8 cellular contexts compared by ENCODE assay signal in genomic region chr17:181213-182163, GRCh38. TPM values are rescaled to one million over a fixed set of nuclear protein-coding genes. Genes with fewer than 3 reads are reported as not detected.
DNase-seq lines count a peak whose midpoint lies in the region; ATAC-seq and TF ChIP-seq lines count a peak whose summit lies in the region.

TSS of gene DOC2B (minus strand) at chr17:181650. CDS start at chr17:181479, 171 bp downstream.

- peak; percentile 58 for DNase-seq in DMS53 (lab: John Stamatoyannopoulos, UW)
- no peak for DNase-seq in DMS53 treated with DMSO at 0.1 percent for 48 hours (lab: John Stamatoyannopoulos, UW; ENCODE audit: unreplicated experiment)
- no peak for DNase-seq in activated T-helper 2 cell treated with anti-CD3 and anti-CD28 coated beads, Interferon-gamma antibody, Interleukin-2, Interleukin-4, amounts not matched to agents 10 μg/mL and 5 μg/mL and 100 μg/mL, durations not matched to agents 14 hours and 24 hours and 36 hours (ENCODE audit: low spot score)
- peak; percentile 52 to 80 (median 66) for DNase-seq in heart left ventricle
- DNase-seq in osteocyte (ENCODE audit: extremely low spot score, unreplicated experiment), result no peak
- no peak for DNase-seq in NOMO-1 treated with dmso at 0.1 percent for 144 hours (lab: John Stamatoyannopoulos, UW; ENCODE audit: unreplicated experiment)

- WGBS in heart left ventricle, 4 donors, result 3 to 12% (median 6%) methylated on average over 35 to 128 of the region's 128 CpGs

- ATAC-seq in heart left ventricle (peak; percentile 52 to 83 (median 74)), HG03175 (IDR thresholded peaks at IDR 0.05; ENCODE audit: unreplicated experiment) (no peak), GM19467 (IDR thresholded peaks at IDR 0.05; ENCODE audit: unreplicated experiment) (no peak)

- peak within 1 kb of the TSS; percentile 57 to 92 (median 84) for H3K27ac ChIP-seq in heart left ventricle

- H3K9me3 Mint-ChIP-seq in activated T-helper 2 cell treated with anti-CD3 and anti-CD28 coated beads, Interferon-gamma antibody, Interleukin-2, Interleukin-4, amounts not matched to agents 10 μg/mL and 5 μg/mL and 100 μg/mL, durations not matched to agents 14 hours and 24 hours and 36 hours, result no peaks in the 10 kb centered on the region
- no peaks in the 10 kb centered on the region for H3K9me3 Mint-ChIP-seq in osteocyte (ENCODE audit: unreplicated experiment)

- H3K4me1 Mint-ChIP-seq in activated T-helper 2 cell treated with anti-CD3 and anti-CD28 coated beads, Interferon-gamma antibody, Interleukin-2, Interleukin-4, amounts not matched to agents 10 μg/mL and 5 μg/mL and 100 μg/mL, durations not matched to agents 14 hours and 24 hours and 36 hours (ENCODE audit: low read depth), result peaks cover 16% of the 10 kb centered on the region
- peaks cover 2% of the 10 kb centered on the region for H3K4me1 Mint-ChIP-seq in osteocyte (ENCODE audit: unreplicated experiment)

- H3K27ac Mint-ChIP-seq in activated T-helper 2 cell treated with anti-CD3 and anti-CD28 coated beads, Interferon-gamma antibody, Interleukin-2, Interleukin-4, amounts not matched to agents 10 μg/mL and 5 μg/mL and 100 μg/mL, durations not matched to agents 14 hours and 24 hours and 36 hours, result no peak within 1 kb of the TSS
- H3K27ac Mint-ChIP-seq in osteocyte (ENCODE audit: unreplicated experiment), result no peak within 1 kb of the TSS

- peaks cover 0 to 45% (median 25%) of the 10 kb centered on the region in 9 donors for H3K27me3 ChIP-seq in heart left ventricle

- no peak for TF ChIP-seq POLR2A in heart left ventricle (IDR thresholded peaks at IDR 0.05)

- TF ChIP-seq CTCF in heart left ventricle (IDR thresholded peaks at IDR 0.05) (peak in 1 of 12 donors; percentile 15), osteocyte (IDR thresholded peaks at IDR 0.05) (no peak)

- peaks cover 44% of the 10 kb centered on the region for H3K27me3 Mint-ChIP-seq in activated T-helper 2 cell treated with anti-CD3 and anti-CD28 coated beads, Interferon-gamma antibody, Interleukin-2, Interleukin-4, amounts not matched to agents 10 μg/mL and 5 μg/mL and 100 μg/mL, durations not matched to agents 14 hours and 24 hours and 36 hours (ENCODE audit: low read depth)
- H3K27me3 Mint-ChIP-seq in osteocyte (ENCODE audit: unreplicated experiment), result peaks cover 59% of the 10 kb centered on the region

- H3K36me3 ChIP-seq in heart left ventricle, result no peaks in the 10 kb centered on the region

- intact Hi-C loops in activated T-helper 2 cell treated with anti-CD3 and anti-CD28 coated beads, Interferon-gamma antibody, Interleukin-2, Interleukin-4, amounts not matched to agents 10 μg/mL and 5 μg/mL and 100 μg/mL, durations not matched to agents 14 hours and 24 hours and 36 hours (cut with micrococcal nuclease), result no loop called here
- intact Hi-C loops in heart left ventricle (cut with DNase I), result loop anchor here in 3 of 10 donors (5.0 kb wide), 2 partner anchors 51 to 206 kb away; no protein-coding TSS in a partner anchor

- H3K36me3 Mint-ChIP-seq in activated T-helper 2 cell treated with anti-CD3 and anti-CD28 coated beads, Interferon-gamma antibody, Interleukin-2, Interleukin-4, amounts not matched to agents 10 μg/mL and 5 μg/mL and 100 μg/mL, durations not matched to agents 14 hours and 24 hours and 36 hours (ENCODE audit: low read depth), result no peaks in the 10 kb centered on the region
- no peaks in the 10 kb centered on the region for H3K36me3 Mint-ChIP-seq in osteocyte (ENCODE audit: unreplicated experiment)

- peak within 1 kb of the TSS; percentile 50 to 75 (median 64) for H3K4me3 ChIP-seq in heart left ventricle

- H3K9me3 ChIP-seq in heart left ventricle, result no peaks in the 10 kb centered on the region

- H3K4me3 Mint-ChIP-seq in activated T-helper 2 cell treated with anti-CD3 and anti-CD28 coated beads, Interferon-gamma antibody, Interleukin-2, Interleukin-4, amounts not matched to agents 10 μg/mL and 5 μg/mL and 100 μg/mL, durations not matched to agents 14 hours and 24 hours and 36 hours (ENCODE audit: low read depth), result peak within 1 kb of the TSS; percentile 50
- H3K4me3 Mint-ChIP-seq in osteocyte (ENCODE audit: unreplicated experiment), result peak within 1 kb of the TSS; percentile 22

- H3K4me1 ChIP-seq in heart left ventricle, result peaks cover 0 to 37% (median 16%) of the 10 kb centered on the region in 12 donors

RNA-seq across cellular contexts. Expression of gene DOC2B, which starts in this region (rescaled TPM):
- 0.30 and 0.37 TPM in 2 replicates for total RNA-seq in activated T-helper 2 cell treated with anti-CD3 and anti-CD28 coated beads, Interferon-gamma antibody, Interleukin-2, Interleukin-4, amounts not matched to agents 10 μg/mL and 5 μg/mL and 100 μg/mL, durations not matched to agents 14 hours and 24 hours and 36 hours
- 10 to 100 TPM in 2 of 9 donors, 1 to 10 TPM in 7; 1.7 to 13.0 (median 6.3) TPM for total RNA-seq in heart left ventricle
- polyA plus RNA-seq in heart left ventricle, result 1 to 10 TPM; 2.4 to 5.8 TPM
- total RNA-seq in osteocyte, result 0.10 TPM in 1 of 2 replicates, not detected in the other

Comparison
In these comparisons a context has a peak if more than half of its experiments do, and no peak if none do; other contexts are left out.
1. DNase-seq: peak in DMS53 (single experiment) and heart left ventricle (5 of 5); none in DMS53 treated with DMSO at 0.1 percent for 48 hours (single experiment), activated T-helper 2 cell treated with anti-CD3 and anti-CD28 coated beads, Interferon-gamma antibody, Interleukin-2, Interleukin-4, amounts not matched to agents 10 μg/mL and 5 μg/mL and 100 μg/mL, durations not matched to agents 14 hours and 24 hours and 36 hours (single experiment), osteocyte (single experiment) and NOMO-1 treated with dmso at 0.1 percent for 144 hours (single experiment).
2. ATAC-seq: peak in heart left ventricle (4 of 4); none in HG03175 (single experiment) and GM19467 (single experiment).